1 cellular context compared by ENCODE assay signal in genomic region chr11:71928739-71929443, GRCh38.
TF ChIP-seq lines count a peak whose summit lies in the region.

TSS of gene RNF121 (plus strand) at chr11:71929046. CDS start at chr11:71929062, 16 bp downstream.

TF ChIP-seq in HEK293, 187 proteins besides CTCF, POLR2A, EP300 and RAD21 (continued from another document):
- TF ChIP-seq ZSCAN5A (tag by site-specific recombination; IDR thresholded peaks at IDR 0.05) (no peak), PRDM6 (tag by site-specific recombination; IDR thresholded peaks at IDR 0.05) (no peak), ZNF426 (tag by site-specific recombination; IDR thresholded peaks at IDR 0.05) (no peak), IKZF3 (tag by site-specific recombination; IDR thresholded peaks at IDR 0.05) (no peak), ZNF416 (tag by site-specific recombination; IDR thresholded peaks at IDR 0.05) (no peak), ZNF76 (tag by site-specific recombination; IDR thresholded peaks at IDR 0.05; ENCODE audit: borderline replicate concordance, low read depth) (0 out of 2 replicates have a peak, but pooled peaks have one; percentile 23), ZNF768 (tag by site-specific recombination; IDR thresholded peaks at IDR 0.05) (no peak), ZNF585B (tag by site-specific recombination; IDR thresholded peaks at IDR 0.05) (no peak), ZFP3 (tag by site-specific recombination; IDR thresholded peaks at IDR 0.05; ENCODE audit: low read depth) (no peak), ZNF311 (tag by site-specific recombination; IDR thresholded peaks at IDR 0.05; ENCODE audit: borderline replicate concordance) (no peak), REPIN1 (tag by site-specific recombination; IDR thresholded peaks at IDR 0.05; ENCODE audit: low read depth) (no peak), ZNF530 (tag by site-specific recombination; IDR thresholded peaks at IDR 0.05; ENCODE audit: low read depth) (no peak), RBAK (tag by site-specific recombination; IDR thresholded peaks at IDR 0.05) (no peak), ZNF266 (tag by site-specific recombination; IDR thresholded peaks at IDR 0.05; ENCODE audit: low read depth) (no peak), ZNF214 (tag by site-specific recombination; IDR thresholded peaks at IDR 0.05; ENCODE audit: borderline replicate concordance) (no peak), ZBTB44 (tag by site-specific recombination; IDR thresholded peaks at IDR 0.05) (no peak), ZBTB1 (tag by site-specific recombination; IDR thresholded peaks at IDR 0.05) (no peak), ZNF274 (IDR thresholded peaks at IDR 0.05; ENCODE audit: low read length) (no peak), ZNF274 (tag by site-specific recombination; IDR thresholded peaks at IDR 0.05; ENCODE audit: borderline replicate concordance) (no peak), ZNF776 (tag by site-specific recombination; IDR thresholded peaks at IDR 0.05; ENCODE audit: borderline replicate concordance) (no peak), ZNF626 (tag by site-specific recombination; IDR thresholded peaks at IDR 0.05) (no peak), ZNF692 (tag by site-specific recombination; IDR thresholded peaks at IDR 0.05) (peak; percentile 34; the same call in 1 of the 2 replicates), ZNF133 (tag by site-specific recombination; IDR thresholded peaks at IDR 0.05) (no peak), ZNF354C (tag by site-specific recombination; IDR thresholded peaks at IDR 0.05; ENCODE audit: borderline replicate concordance, low read depth) (no peak), OSR2 (tag by site-specific recombination; IDR thresholded peaks at IDR 0.05) (no peak), ZBTB11 (tag by site-specific recombination; conservative IDR thresholded peaks at IDR 0.05; ENCODE audit: low read depth) (peak; percentile 23), BCL11B (tag by site-specific recombination; IDR thresholded peaks at IDR 0.05; ENCODE audit: low read depth) (no peak), BCL6B (tag by site-specific recombination; IDR thresholded peaks at IDR 0.05) (no peak), ZBTB17 (tag by site-specific recombination; IDR thresholded peaks at IDR 0.05) (peak; percentile 60; the same call in 1 of the 2 replicates), ZNF280D (tag by site-specific recombination; IDR thresholded peaks at IDR 0.05) (no peak), ZNF521 (tag by site-specific recombination; IDR thresholded peaks at IDR 0.05) (no peak), SETDB1 (IDR thresholded peaks at IDR 0.05; ENCODE audit: insufficient read length, low read length) (no peak), KLF8 (tag by site-specific recombination; IDR thresholded peaks at IDR 0.05) (no peak; the same call in 1 of the 2 replicates), ZIC2 (tag by site-specific recombination; IDR thresholded peaks at IDR 0.05) (peak; percentile 64), ZNF362 (tag by site-specific recombination; IDR thresholded peaks at IDR 0.05) (no peak), ZBTB48 (tag by site-specific recombination; IDR thresholded peaks at IDR 0.05) (peak; percentile 100)
